17 cellular contexts compared by ENCODE assay signal in the genomic region with DNA sequence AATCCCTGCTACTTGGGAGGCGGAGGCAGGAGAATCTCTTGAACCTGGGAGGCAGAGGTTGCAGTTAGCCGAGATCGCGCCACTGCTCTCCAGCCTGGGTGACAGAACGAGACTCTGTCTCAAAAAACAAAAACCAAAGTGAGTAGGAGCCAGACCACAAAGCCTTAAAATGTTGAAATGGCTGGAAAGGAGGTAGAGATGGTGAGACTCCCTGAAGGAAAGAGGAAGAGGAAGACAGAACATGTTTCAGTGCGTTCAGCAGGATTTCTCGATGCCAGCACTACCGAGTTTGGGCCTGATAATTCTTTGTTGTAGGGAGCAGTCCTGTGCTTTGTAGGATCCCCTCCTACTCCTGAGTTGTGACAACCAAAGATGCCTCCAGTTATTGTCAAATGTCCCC.
DNase-seq lines count a peak whose midpoint lies in the region; ATAC-seq and TF ChIP-seq lines count a peak whose summit lies in the region.
"Had no signal": no experiment of that assay in that cellular context is flagged by ENCODE, and none has a peak within 500 bp of the region (broad histone marks: within the 10 kb centered on the region; RNA-seq: fewer than 3 reads in every experiment).

No MANE protein-coding gene starts in this region.

- CTCF ChIA-PET in CD8-positive, alpha-beta T cell (lab: Charles Lee), result interaction anchor here (0.8 kb wide), 1 partner anchor 12 kb away, joined by 3 read pairs; no protein-coding TSS in a partner anchor

- intact Hi-C loops in CD8-positive, alpha-beta T cell (cut with DNase I, micrococcal nuclease), result no loop called here

- peak overlapping the region; percentile 19 for H3K27ac Mint-ChIP-seq in CD8-positive, alpha-beta T cell
- peak overlapping the region; percentile 3 for H3K27ac Mint-ChIP-seq in activated naive CD8-positive, alpha-beta T cell treated with anti-CD3 and anti-CD28 coated beads for 36 hours
- peak overlapping the region; percentile 77 for H3K27ac Mint-ChIP-seq in progenitor cell of endocrine pancreas
- H3K27ac Mint-ChIP-seq: WTC11 had no signal

- peaks cover 28% of the 10 kb centered on the region for H3K4me1 Mint-ChIP-seq in CD8-positive, alpha-beta T cell (ENCODE audit: low read depth)
- peaks cover 29% of the 10 kb centered on the region for H3K4me1 Mint-ChIP-seq in activated naive CD8-positive, alpha-beta T cell treated with anti-CD3 and anti-CD28 coated beads for 36 hours
- peaks cover 5% of the 10 kb centered on the region for H3K4me1 Mint-ChIP-seq in progenitor cell of endocrine pancreas (ENCODE audit: low read depth)

- DNase-seq in CD8-positive, alpha-beta T cell, result no peak
- DNase-seq in MV-4-11 (lab: John Stamatoyannopoulos, UW), result peak; percentile 94
- DNase-seq in activated naive CD8-positive, alpha-beta T cell treated with anti-CD3 and anti-CD28 coated beads for 36 hours, result no peak
- no peak for DNase-seq in progenitor cell of endocrine pancreas (ENCODE audit: low spot score, unreplicated experiment)
- no peak for DNase-seq in AG08396 (ENCODE audit: low spot score)
- no peak for DNase-seq in HT-29 (ENCODE audit: low spot score)
- DNase-seq in mucosa of gallbladder (ENCODE audit: low spot score), result no peak
- DNase-seq: adrenal gland; caudate nucleus; effector memory CD4-positive, alpha-beta T cell; glutamatergic neuron; NCI-H1436 treated with DMSO at 0.1 percent for 48 hours; substantia nigra; T-helper 1 cell had no signal

- no peaks in the 10 kb centered on the region for H3K36me3 ChIP-seq in CD8-positive, alpha-beta T cell (ENCODE audit: insufficient read depth, low read length)
- H3K36me3 ChIP-seq: adrenal gland had no signal

- H3K9me3 ChIP-seq in CD8-positive, alpha-beta T cell (ENCODE audit: low read length), result no peaks in the 10 kb centered on the region
- H3K9me3 ChIP-seq: adrenal gland had no signal

- TF ChIP-seq CTCF in CD8-positive, alpha-beta T cell (IDR thresholded peaks at IDR 0.05), result no peak
- no peak for TF ChIP-seq CTCF in progenitor cell of endocrine pancreas (IDR thresholded peaks at IDR 0.05; ENCODE audit: unreplicated experiment)

- H3K27me3 Mint-ChIP-seq in CD8-positive, alpha-beta T cell (ENCODE audit: low read depth), result no peaks in the 10 kb centered on the region
- no peaks in the 10 kb centered on the region for H3K27me3 Mint-ChIP-seq in activated naive CD8-positive, alpha-beta T cell treated with anti-CD3 and anti-CD28 coated beads for 36 hours
- no peaks in the 10 kb centered on the region for H3K27me3 Mint-ChIP-seq in progenitor cell of endocrine pancreas

- no peaks in the 10 kb centered on the region for H3K27me3 ChIP-seq in CD8-positive, alpha-beta T cell (ENCODE audit: insufficient read depth, low read length)
- H3K27me3 ChIP-seq: adrenal gland had no signal

- no peaks in the 10 kb centered on the region for H3K4me1 ChIP-seq in CD8-positive, alpha-beta T cell (ENCODE audit: insufficient read depth, low read length)
- H3K4me1 ChIP-seq: parathyroid adenoma had no signal

- H3K4me3 Mint-ChIP-seq in CD8-positive, alpha-beta T cell, result no peak overlapping the region
- no peak overlapping the region for H3K4me3 Mint-ChIP-seq in activated naive CD8-positive, alpha-beta T cell treated with anti-CD3 and anti-CD28 coated beads for 36 hours
- no peak overlapping the region for H3K4me3 Mint-ChIP-seq in progenitor cell of endocrine pancreas (ENCODE audit: low read depth)
- H3K4me3 Mint-ChIP-seq: WTC11 had no signal

- no peak overlapping the region for H3K4me3 ChIP-seq in CD8-positive, alpha-beta T cell (ENCODE audit: low read depth, low read length)
- H3K4me3 ChIP-seq: adrenal gland had no signal

- POLR2A ChIA-PET in CD8-positive, alpha-beta T cell (lab: Charles Lee), result no interaction called here

- no peak overlapping the region for H3K27ac ChIP-seq in CD8-positive, alpha-beta T cell (ENCODE audit: low read depth, low read length)
- H3K27ac ChIP-seq: parathyroid adenoma, RWPE1 had no signal

- ATAC-seq in CD8-positive, alpha-beta T cell, result no peak
- ATAC-seq: WTC11 had no signal

- no peaks in the 10 kb centered on the region for H3K9me3 Mint-ChIP-seq in CD8-positive, alpha-beta T cell
- no peaks in the 10 kb centered on the region for H3K9me3 Mint-ChIP-seq in activated naive CD8-positive, alpha-beta T cell treated with anti-CD3 and anti-CD28 coated beads for 36 hours
- no peaks in the 10 kb centered on the region for H3K9me3 Mint-ChIP-seq in progenitor cell of endocrine pancreas (ENCODE audit: low read depth)

- H3K36me3 Mint-ChIP-seq in CD8-positive, alpha-beta T cell, result peaks cover 14% of the 10 kb centered on the region
- peaks cover 6% of the 10 kb centered on the region for H3K36me3 Mint-ChIP-seq in activated naive CD8-positive, alpha-beta T cell treated with anti-CD3 and anti-CD28 coated beads for 36 hours
- peaks cover 2% of the 10 kb centered on the region for H3K36me3 Mint-ChIP-seq in progenitor cell of endocrine pancreas (ENCODE audit: insufficient read depth)
- H3K36me3 Mint-ChIP-seq: WTC11 had no signal

Comparison
In these comparisons a context has a peak if more than half of its experiments do, and no peak if none do; other contexts are left out.
1. H3K27ac Mint-ChIP-seq: peak in every context shown above with its lines; median percentile 77 in progenitor cell of endocrine pancreas; 19 in CD8-positive, alpha-beta T cell; 3 in activated naive CD8-positive, alpha-beta T cell treated with anti-CD3 and anti-CD28 coated beads for 36 hours.